In genomic region chr15:101276501-101277037, GRCh38 we compare ENCODE assay signal across 8 cellular contexts. TPM values are rescaled to one million over a fixed set of nuclear protein-coding genes. Genes with fewer than 3 reads are reported as not detected.
A peak's percentile ranks its signal among the peaks of the same experiment; 100 is the strongest.
DNase-seq lines count a peak whose midpoint lies in the region; ATAC-seq and TF ChIP-seq lines count a peak whose summit lies in the region.

No MANE protein-coding gene starts in this region.

- H3K4me3 Mint-ChIP-seq in CD4-positive, CD25-positive, alpha-beta regulatory T cell: peak overlapping the region; percentile 94 to 97 (median 96)

- H3K27ac ChIP-seq in CD4-positive, CD25-positive, alpha-beta regulatory T cell (ENCODE audit: insufficient read depth, low read length, poor library complexity, severe bottlenecking): peak overlapping the region; percentile 71
- H3K27ac ChIP-seq in WERI-Rb-1: peak overlapping the region; percentile 52

- peak in 1 of 2 donors; percentile 8 for ATAC-seq in CD4-positive, CD25-positive, alpha-beta regulatory T cell (ENCODE audit: low read depth in 2 of 2)
- ATAC-seq in GM18870 (IDR thresholded peaks at IDR 0.05; ENCODE audit: unreplicated experiment) (peak; percentile 13), HG03521 (IDR thresholded peaks at IDR 0.05; ENCODE audit: unreplicated experiment) (peak; percentile 53), GM21737 (IDR thresholded peaks at IDR 0.05; ENCODE audit: unreplicated experiment) (no peak)

- TF ChIP-seq CTCF in WERI-Rb-1 (IDR thresholded peaks at IDR 0.05; ENCODE audit: low read depth, low read length): 0 out of 2 replicates have a peak, but pooled peaks have one; percentile 20
- TF ChIP-seq CTCF in foreskin fibroblast (IDR thresholded peaks at IDR 0.05; ENCODE audit: low read depth, low read length): peak; percentile 38

- H3K4me1 ChIP-seq in CD4-positive, CD25-positive, alpha-beta regulatory T cell (ENCODE audit: control insufficient read depth, insufficient read depth, low read length, poor library complexity, severe bottlenecking): peaks cover 15% of the 10 kb centered on the region

- peaks cover 9 to 36% (median 22%) of the 10 kb centered on the region in 4 donors for H3K4me1 Mint-ChIP-seq in CD4-positive, CD25-positive, alpha-beta regulatory T cell

- H3K36me3 ChIP-seq in CD4-positive, CD25-positive, alpha-beta regulatory T cell (ENCODE audit: control insufficient read depth, insufficient read depth, low read length): peaks cover 45% of the 10 kb centered on the region
- peaks cover 57% of the 10 kb centered on the region for H3K36me3 ChIP-seq in WERI-Rb-1

- peaks cover 0 to 2% (median 0%) of the 10 kb centered on the region in 7 donors for H3K9me3 Mint-ChIP-seq in CD4-positive, CD25-positive, alpha-beta regulatory T cell

- peak in 1 of 3 donors; percentile 47 for DNase-seq in CD4-positive, CD25-positive, alpha-beta regulatory T cell
- no peak for DNase-seq in WERI-Rb-1
- DNase-seq in foreskin fibroblast: peak in 1 of 2 donors; percentile 51
- no peak for DNase-seq in skeletal muscle cell (ENCODE audit: low read depth)
- DNase-seq in effector CD8-positive, alpha-beta T cell (lab: John Stamatoyannopoulos, UW): no peak

- no peaks in the 10 kb centered on the region for H3K27me3 ChIP-seq in CD4-positive, CD25-positive, alpha-beta regulatory T cell (ENCODE audit: control insufficient read depth, insufficient read depth, low read length)
- no peaks in the 10 kb centered on the region for H3K27me3 ChIP-seq in WERI-Rb-1 (ENCODE audit: insufficient read depth, low read depth, severe bottlenecking)

- H3K4me3 ChIP-seq in CD4-positive, CD25-positive, alpha-beta regulatory T cell (ENCODE audit: low read depth, low read length): peak overlapping the region; percentile 90
- peak overlapping the region; percentile 72 for H3K4me3 ChIP-seq in WERI-Rb-1 (ENCODE audit: low read depth, low read length)
- H3K4me3 ChIP-seq in foreskin fibroblast (ENCODE audit: low read depth in 1 of 2, low read length in 2 of 2): peak overlapping the region; percentile 87 to 94
- H3K4me3 ChIP-seq in skeletal muscle cell (ENCODE audit: low read depth, low read length): peak overlapping the region; percentile 80

- peaks cover 43% of the 10 kb centered on the region for H3K36me3 Mint-ChIP-seq in CD4-positive, CD25-positive, alpha-beta regulatory T cell

- peaks cover 4% of the 10 kb centered on the region for H3K27me3 Mint-ChIP-seq in CD4-positive, CD25-positive, alpha-beta regulatory T cell

- H3K9me3 ChIP-seq in CD4-positive, CD25-positive, alpha-beta regulatory T cell (ENCODE audit: control insufficient read depth in 2 of 2, low read length in 2 of 2): no peaks in the 10 kb centered on the region
- H3K9me3 ChIP-seq in WERI-Rb-1 (ENCODE audit: severe bottlenecking): no peaks in the 10 kb centered on the region

- peak overlapping the region; percentile 85 to 98 (median 97) for H3K27ac Mint-ChIP-seq in CD4-positive, CD25-positive, alpha-beta regulatory T cell

RNA-seq across cellular contexts. Expression of gene SELENOS, which starts 0.7 kb away (rescaled TPM):
- 32.3 TPM for total RNA-seq in CD4-positive, CD25-positive, alpha-beta regulatory T cell
- polyA plus RNA-seq in CD4-positive, CD25-positive, alpha-beta regulatory T cell: 10 to 100 TPM; 56.8 to 72.5 (median 60.0) TPM

RNA-seq across cellular contexts. Expression of gene SNRPA1, which starts 18.5 kb away (rescaled TPM):
- 176 TPM for total RNA-seq in CD4-positive, CD25-positive, alpha-beta regulatory T cell
- 10 to 100 TPM; 67.0 to 85.2 (median 68.4) TPM for polyA plus RNA-seq in CD4-positive, CD25-positive, alpha-beta regulatory T cell

RNA-seq across cellular contexts. Expression of gene CHSY1, which starts 24.7 kb away (rescaled TPM):
- 24.8 TPM for total RNA-seq in CD4-positive, CD25-positive, alpha-beta regulatory T cell
- 1 to 10 TPM; 2.4 to 3.8 (median 2.6) TPM for polyA plus RNA-seq in CD4-positive, CD25-positive, alpha-beta regulatory T cell
